39 cellular contexts compared by ENCODE assay signal in the genomic region with DNA sequence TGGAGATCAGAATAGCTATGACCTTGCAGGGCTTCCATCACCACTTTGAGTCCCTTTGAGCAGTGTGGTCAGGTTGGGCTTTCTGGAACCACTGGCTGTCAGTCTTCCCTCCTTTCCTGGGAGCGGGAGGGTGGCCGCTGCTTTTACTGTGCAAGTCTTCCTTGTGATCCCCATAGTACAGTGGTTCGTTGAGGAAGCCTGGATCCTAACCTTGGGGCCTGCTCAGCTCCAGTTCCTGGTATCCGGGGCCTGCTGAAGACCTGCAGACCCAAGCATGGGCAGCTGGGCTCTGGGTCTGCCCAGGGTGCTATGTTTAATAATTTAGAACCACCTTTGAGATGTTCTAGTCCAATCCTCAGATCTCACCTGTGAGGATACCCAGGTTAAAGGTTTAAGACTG.
"Had no signal": no experiment of that assay in that cellular context is flagged by ENCODE, and none has a peak within 500 bp of the region (broad histone marks: within the 10 kb centered on the region; RNA-seq: fewer than 3 reads in every experiment).

No MANE protein-coding gene starts in this region.

- H3K4me3 Mint-ChIP-seq: activated CD4-positive, alpha-beta T cell treated with anti-CD3 and anti-CD28 coated beads for 36 hours; activated CD8-positive, alpha-beta T cell treated with anti-CD3 and anti-CD28 coated beads for 36 hours; activated naive CD8-positive, alpha-beta T cell treated with anti-CD3 and anti-CD28 coated beads for 36 hours; activated T-cell treated with anti-CD3 and anti-CD28 coated beads, Interleukin-2, amount 50 U/mL, for 72 hours; activated T-helper 17 cell treated with anti-CD3 and anti-CD28 coated beads, Interleukin-2, amount 50 U/mL, for 72 hours; central memory CD8-positive, alpha-beta T cell; T-helper 1 cell treated with Interleukin-12 subunit alpha and Interleukin-12 subunit beta and Interleukin-4 antibody, amounts not matched to agents 30 μg/mL and 1 μg/mL, for 36 hours; T-helper 2 cell treated with Interferon-gamma antibody and Interleukin-4, amounts not matched to agents 5 μg/mL and 100 μg/mL, for 36 hours; WTC11 had no signal

- DNase-seq: activated CD4-positive, alpha-beta T cell treated with anti-CD3 and anti-CD28 coated beads for 36 hours; activated CD4-positive, alpha-beta T cell treated with anti-CD3 and anti-CD28 coated beads, Interleukin-2, amount 50 U/mL, for 1 hour; activated CD8-positive, alpha-beta T cell treated with anti-CD3 and anti-CD28 coated beads for 36 hours; activated effector memory CD4-positive, alpha-beta T cell treated with anti-CD3 and anti-CD28 coated beads, Interleukin-2, amount 50 U/mL, for 16 hours; activated naive CD4-positive, alpha-beta T cell; activated naive CD4-positive, alpha-beta T cell treated with anti-CD3 and anti-CD28 coated beads, Interleukin-2, amount 50 U/mL, for 16 hours; activated naive CD8-positive, alpha-beta T cell treated with anti-CD3 and anti-CD28 coated beads for 36 hours; activated T-cell treated with anti-CD3 and anti-CD28 coated beads, Interleukin-2, amount 50 U/mL, for 1 hour; activated T-cell treated with anti-CD3 and anti-CD28 coated beads, Interleukin-2, amount 50 U/mL, for 72 hours; amniotic stem cell; aorta; brain microvascular endothelial cell; Kasumi-1; KG1; MG63; NCI-H1048; NCI-H1105 treated with DMSO at 0.1 percent for 48 hours; NCI-H1436; NCI-H1694; NCI-H1930; NCI-H2081 treated with DMSO at 0.1 percent for 48 hours; NCI-H345; NCI-H510A; NCI-H526; NCI-H748 treated with DMSO at 0.1 percent for 48 hours; NK-92 treated with Interleukin-12 subunit alpha and Interleukin-12 subunit beta, amount 100 ng/mL, for 24 hours; PC-3; Peyer's patch; RPMI8226; SHP77 treated with DMSO at 0.1 percent for 48 hours; SK-N-SH had no signal

- H3K4me2 ChIP-seq: SK-N-SH had no signal

- H3K27ac Mint-ChIP-seq: activated CD4-positive, alpha-beta T cell treated with anti-CD3 and anti-CD28 coated beads for 36 hours; activated CD8-positive, alpha-beta T cell treated with anti-CD3 and anti-CD28 coated beads for 36 hours; activated naive CD8-positive, alpha-beta T cell treated with anti-CD3 and anti-CD28 coated beads for 36 hours; activated T-cell treated with anti-CD3 and anti-CD28 coated beads, Interleukin-2, amount 50 U/mL, for 72 hours; activated T-helper 17 cell treated with anti-CD3 and anti-CD28 coated beads, Interleukin-2, amount 50 U/mL, for 72 hours; T-helper 1 cell treated with Interleukin-12 subunit alpha and Interleukin-12 subunit beta and Interleukin-4 antibody, amounts not matched to agents 30 μg/mL and 1 μg/mL, for 36 hours; T-helper 2 cell treated with Interferon-gamma antibody and Interleukin-4, amounts not matched to agents 5 μg/mL and 100 μg/mL, for 36 hours; WTC11 had no signal

- H3K9ac ChIP-seq: SK-N-SH had no signal

- FAIRE-seq: TTC549 had no signal

- H3K36me3 ChIP-seq: brain microvascular endothelial cell, MG63, Peyer's patch, SJSA1 had no signal

- H3K4me1 Mint-ChIP-seq: activated CD4-positive, alpha-beta T cell treated with anti-CD3 and anti-CD28 coated beads for 36 hours; activated naive CD8-positive, alpha-beta T cell treated with anti-CD3 and anti-CD28 coated beads for 36 hours; activated T-helper 17 cell treated with anti-CD3 and anti-CD28 coated beads, Interleukin-2, amount 50 U/mL, for 72 hours; central memory CD8-positive, alpha-beta T cell had no signal

- H3K36me3 Mint-ChIP-seq: activated naive CD8-positive, alpha-beta T cell treated with anti-CD3 and anti-CD28 coated beads for 36 hours; WTC11 had no signal

- H3K27ac ChIP-seq: brain microvascular endothelial cell, Peyer's patch, SJSA1 had no signal

- H3K4me1 ChIP-seq: Peyer's patch, SJSA1 had no signal

- ATAC-seq: activated CD4-positive, alpha-beta T cell treated with anti-CD3 and anti-CD28 coated beads for 36 hours; activated CD4-positive, CD25-positive, alpha-beta regulatory T cell treated with anti-CD3 and anti-CD28 coated beads, Interleukin-2, amount 50 U/mL, for 24 hours; activated CD8-positive, alpha-beta T cell treated with anti-CD3 and anti-CD28 coated beads for 36 hours; activated T-cell treated with anti-CD3 and anti-CD28 coated beads, Interleukin-2, amount 50 U/mL, for 72 hours; activated T-helper 17 cell treated with anti-CD3 and anti-CD28 coated beads, Interleukin-2, amount 50 U/mL, for 72 hours; PC-3; WTC11 had no signal

- H3K27me3 Mint-ChIP-seq: activated CD4-positive, alpha-beta T cell treated with anti-CD3 and anti-CD28 coated beads for 36 hours; activated CD8-positive, alpha-beta T cell treated with anti-CD3 and anti-CD28 coated beads for 36 hours; activated naive CD8-positive, alpha-beta T cell treated with anti-CD3 and anti-CD28 coated beads for 36 hours; activated T-helper 17 cell treated with anti-CD3 and anti-CD28 coated beads, Interleukin-2, amount 50 U/mL, for 72 hours had no signal

- H3K27me3 ChIP-seq: MG63, Peyer's patch, SJSA1 had no signal

- H3K9me3 ChIP-seq: MG63, Peyer's patch, SJSA1, SK-N-SH had no signal

- H3K4me3 ChIP-seq: MG63, Peyer's patch, SJSA1 had no signal

- H3K9me3 Mint-ChIP-seq: activated CD8-positive, alpha-beta T cell treated with anti-CD3 and anti-CD28 coated beads for 36 hours; activated naive CD8-positive, alpha-beta T cell treated with anti-CD3 and anti-CD28 coated beads for 36 hours; activated T-cell treated with anti-CD3 and anti-CD28 coated beads, Interleukin-2, amount 50 U/mL, for 72 hours; activated T-helper 17 cell treated with anti-CD3 and anti-CD28 coated beads, Interleukin-2, amount 50 U/mL, for 72 hours; central memory CD8-positive, alpha-beta T cell; T-helper 1 cell treated with Interleukin-12 subunit alpha and Interleukin-12 subunit beta and Interleukin-4 antibody, amounts not matched to agents 30 μg/mL and 1 μg/mL, for 36 hours; T-helper 2 cell treated with Interferon-gamma antibody and Interleukin-4, amounts not matched to agents 5 μg/mL and 100 μg/mL, for 36 hours; WTC11 had no signal
